ENCODE assay signal across 19 cellular contexts in genomic region chr2:134070281-134070731, GRCh38.
DNase-seq lines count a peak whose midpoint lies in the region; ATAC-seq, FAIRE-seq and TF ChIP-seq lines count a peak whose summit lies in the region.
"Had no signal": no experiment of that assay in that cellular context is flagged by ENCODE, and none has a peak within 500 bp of the region (broad histone marks: within the 10 kb centered on the region; RNA-seq: fewer than 3 reads in every experiment).

No MANE protein-coding gene starts in this region.

- no peaks in the 10 kb centered on the region for H4K20me1 ChIP-seq in PC-3 (ENCODE audit: low read length)

- H3K79me2 ChIP-seq in PC-3 (ENCODE audit: low read length) = no peaks in the 10 kb centered on the region

- POLR2A ChIA-PET in PC-3 (lab: Charles Lee; ENCODE audit: unreplicated experiment) = no interaction called here

- no peak overlapping the region for H2AFZ ChIP-seq in PC-3 (ENCODE audit: low read length)

- no peak overlapping the region for H3K4me3 ChIP-seq in PC-3 (ENCODE audit: low read length)
- no peak overlapping the region for H3K4me3 ChIP-seq in fibroblast of mammary gland (ENCODE audit: control insufficient read depth, low read depth, low read length)
- H3K4me3 ChIP-seq in stomach = no peak overlapping the region

- CTCF ChIA-PET in PC-3 (lab: Charles Lee) = no interaction called here

- ATAC-seq in PC-3 = peak; percentile 38; the same call in 1 of the 2 replicates
- no peak for ATAC-seq in activated CD4-positive, CD25-positive, alpha-beta regulatory T cell treated with anti-CD3 and anti-CD28 coated beads, Interleukin-2, amount 50 U/mL, for 24 hours
- ATAC-seq in GM19452 (IDR thresholded peaks at IDR 0.05; ENCODE audit: unreplicated experiment) = no peak
- no peak for ATAC-seq in GM19463 (IDR thresholded peaks at IDR 0.05; ENCODE audit: unreplicated experiment)

- H3K27me3 ChIP-seq in PC-3 (ENCODE audit: low read length) (0 out of 2 replicates have a peak, but pooled peaks cover 3% of the 10 kb centered on the region), stomach (no peaks in the 10 kb centered on the region)
- H3K27me3 ChIP-seq: BE2C had no signal

- TF ChIP-seq POLR2A in stomach (IDR thresholded peaks at IDR 0.05) = no peak

- no peaks in the 10 kb centered on the region for H3K9me3 ChIP-seq in PC-3 (ENCODE audit: low read length)
- no peaks in the 10 kb centered on the region for H3K9me3 ChIP-seq in stomach
- H3K9me3 ChIP-seq: BE2C had no signal

- no peak for TF ChIP-seq CTCF in PC-3 (conservative IDR thresholded peaks at IDR 0.05; ENCODE audit: low read depth, low read length)
- TF ChIP-seq CTCF in fibroblast of mammary gland (conservative IDR thresholded peaks at IDR 0.05; ENCODE audit: control insufficient read depth, insufficient read depth, low read depth, low read length) = no peak
- TF ChIP-seq CTCF in stomach (IDR thresholded peaks at IDR 0.05) = no peak

- no peak overlapping the region for H3K4me2 ChIP-seq in PC-3 (ENCODE audit: low read length)

- DNase-seq in GM19239 (ENCODE audit: insufficient read length, low spot score) (no peak), PC-3 (peak; percentile 19), fibroblast of mammary gland (ENCODE audit: low read depth) (peak; percentile 4), stromal cell of bone marrow (ENCODE audit: low read depth) (peak; percentile 35), stomach (no peak)
- DNase-seq: BE2C; CD4-positive, alpha-beta memory T cell; DMS79 treated with DMSO at 0.1 percent for 48 hours; NCI-H1048; NCI-H146; NCI-H226; NCI-H526 treated with DMSO at 0.1 percent for 48 hours; NK-92 treated with Interleukin-12 subunit alpha and Interleukin-12 subunit beta, amount 100 ng/mL, for 24 hours; Right ventricle myocardium superior had no signal

- no peak for TF ChIP-seq EP300 in stomach (IDR thresholded peaks at IDR 0.05)

- peak; percentile 37 for FAIRE-seq in GM19239 (lab: Jason Lieb, UNC)
- FAIRE-seq: D721Med, H54 had no signal

- intact Hi-C loops in PC-3 (cut with micrococcal nuclease) = no loop called here
- intact Hi-C loops in stomach (cut with DNase I; ENCODE audit: low total_unique reads) = no loop called here

- H3K27ac ChIP-seq in PC-3 (ENCODE audit: low read length) (no peak overlapping the region), stomach (no peak overlapping the region)

- H3F3A ChIP-seq in PC-3 (ENCODE audit: low read length, unreplicated experiment) = no peaks in the 10 kb centered on the region

- H3K9me2 ChIP-seq in PC-3 (replicated peaks; ENCODE audit: low read length) = no peaks in the 10 kb centered on the region

- no peaks in the 10 kb centered on the region for H3K36me3 ChIP-seq in PC-3 (ENCODE audit: low read depth, low read length)
- H3K36me3 ChIP-seq in stomach = no peaks in the 10 kb centered on the region
- H3K36me3 ChIP-seq: BE2C had no signal

- no peak overlapping the region for H3K9ac ChIP-seq in PC-3 (ENCODE audit: low read length)

- 91 to 96% (median 94%) methylated on average over 6 of the region's 6 CpGs for WGBS in stomach, 5 donors

- BruUV-seq in PC-3 (replicated peaks; lab: Mats Ljungman, UMichigan) = no TSS peak

- H3K4me1 ChIP-seq in PC-3 (ENCODE audit: insufficient read depth, low read length) (peaks cover 16% of the 10 kb centered on the region), stomach (peaks cover 0 to 4% (median 0%) of the 10 kb centered on the region in 4 donors)
- H3K4me1 ChIP-seq: BE2C had no signal

Comparison
In these comparisons a context has a peak if more than half of its experiments do, and no peak if none do; other contexts are left out.
1. DNase-seq: peak in PC-3 (single experiment), fibroblast of mammary gland (single experiment) and stromal cell of bone marrow (single experiment); none in GM19239 (single experiment) and stomach (single experiment).